Comparison of ENCODE assay signal across 1 cellular context in genomic region chr11:86931965-86932332, GRCh38.
TF ChIP-seq lines count a peak whose summit lies in the region.

No MANE protein-coding gene starts in this region.

TF ChIP-seq in K562, 482 proteins besides CTCF, POLR2A, EP300 and RAD21 (continued from another document and continues in another):
- TF ChIP-seq KLF6 (CRISPR knock-in tag; IDR thresholded peaks at IDR 0.05; ENCODE audit: borderline replicate concordance) = no peak
- TF ChIP-seq EP400 (IDR thresholded peaks at IDR 0.05) = no peak
- TF ChIP-seq IRF1 (CRISPR knock-in tag; IDR thresholded peaks at IDR 0.05; ENCODE audit: borderline replicate concordance) = no peak
- TF ChIP-seq IFI16 (CRISPR knock-in tag; IDR thresholded peaks at IDR 0.05) = no peak
- TF ChIP-seq VEZF1 (CRISPR knock-in tag; IDR thresholded peaks at IDR 0.05) = peak; percentile 72
- TF ChIP-seq SNIP1 (IDR thresholded peaks at IDR 0.05; ENCODE audit: low read depth) = no peak
- no peak for TF ChIP-seq GTF2F1 (IDR thresholded peaks at IDR 0.05; ENCODE audit: low read depth, low read length)
- no peak for TF ChIP-seq KAT2B (IDR thresholded peaks at IDR 0.05; ENCODE audit: low read depth, low read length)
- TF ChIP-seq PTBP1 (IDR thresholded peaks at IDR 0.05; ENCODE audit: low read depth, low read length) = no peak
- TF ChIP-seq ZZZ3 (IDR thresholded peaks at IDR 0.05) = no peak
- no peak for TF ChIP-seq KDM2B (CRISPR knock-in tag; IDR thresholded peaks at IDR 0.05)
- TF ChIP-seq TCF7 (IDR thresholded peaks at IDR 0.05; ENCODE audit: borderline replicate concordance) = no peak
- no peak for TF ChIP-seq ZNF165 (CRISPR knock-in tag; IDR thresholded peaks at IDR 0.05; ENCODE audit: borderline replicate concordance)
- TF ChIP-seq PTRF (tag; IDR thresholded peaks at IDR 0.05) = no peak
- TF ChIP-seq RBM14 (IDR thresholded peaks at IDR 0.05; ENCODE audit: borderline replicate concordance, insufficient read depth, low read depth, low read length) = no peak
- peak; percentile 67 for TF ChIP-seq ATF3 (IDR thresholded peaks at IDR 0.05)
- TF ChIP-seq ATF3 (CRISPR knock-in tag; conservative IDR thresholded peaks at IDR 0.05) = no peak
- TF ChIP-seq RCOR1 (IDR thresholded peaks at IDR 0.05; ENCODE audit: borderline replicate concordance in 1 of 2, low read depth in 2 of 2, low read length in 2 of 2) = peak in 1 of 2 experiments; percentile 82; a peak in 2 of 4 replicates
- 0 out of 2 replicates have a peak, but pooled peaks have one; percentile 27 for TF ChIP-seq EHMT2 (IDR thresholded peaks at IDR 0.05)
- peak in 1 of 2 experiments; percentile 66; a peak in 3 of 4 replicates for TF ChIP-seq MAZ (CRISPR knock-in tag; conservative IDR thresholded peaks at IDR 0.05 in 1 of 2, IDR thresholded peaks at IDR 0.05 in 1 of 2)
- no peak for TF ChIP-seq E2F6 (IDR thresholded peaks at IDR 0.05; ENCODE audit: borderline replicate concordance in 1 of 2, extremely low read depth in 1 of 2, insufficient read depth in 1 of 2, insufficient read length in 1 of 2, low read depth in 1 of 2, low read length in 1 of 2, poor library complexity in 1 of 2, severe bottlenecking in 1 of 2)
- no peak for TF ChIP-seq MYC (IDR thresholded peaks at IDR 0.05; ENCODE audit: low read depth, low read length)
- no peak for TF ChIP-seq MYC (CRISPR knock-in tag; IDR thresholded peaks at IDR 0.05; ENCODE audit: borderline replicate concordance, low read depth)
- TF ChIP-seq GATAD2A (IDR thresholded peaks at IDR 0.05) = no peak
- no peak for TF ChIP-seq ASH1L (IDR thresholded peaks at IDR 0.05; ENCODE audit: borderline replicate concordance, low read depth, partially characterized antibody)
- no peak for TF ChIP-seq ZBTB40 (IDR thresholded peaks at IDR 0.05)
- TF ChIP-seq ZBTB40 (CRISPR knock-in tag; IDR thresholded peaks at IDR 0.05) = no peak
- TF ChIP-seq GMEB1 (CRISPR knock-in tag; IDR thresholded peaks at IDR 0.05) = no peak
- TF ChIP-seq CAMTA2 (CRISPR knock-in tag; conservative IDR thresholded peaks at IDR 0.05) = no peak
- 0 out of 2 replicates have a peak, but pooled peaks have one; percentile 4 for TF ChIP-seq BACH1 (tag; IDR thresholded peaks at IDR 0.05)
- TF ChIP-seq ZNF586 (CRISPR knock-in tag; conservative IDR thresholded peaks at IDR 0.05) = no peak
- TF ChIP-seq ZFP30 (CRISPR knock-in tag; IDR thresholded peaks at IDR 0.05; ENCODE audit: borderline replicate concordance) = no peak
- TF ChIP-seq ZBTB26 (CRISPR knock-in tag; IDR thresholded peaks at IDR 0.05) = no peak
- TF ChIP-seq SPI1 (IDR thresholded peaks at IDR 0.05; ENCODE audit: borderline replicate concordance, low read depth, low read length) = peak; percentile 60; the same call in 1 of the 2 replicates
- peak; percentile 26; the same call in 1 of the 2 replicates for TF ChIP-seq NFE2 (IDR thresholded peaks at IDR 0.05; ENCODE audit: low read depth)
- TF ChIP-seq NR4A1 (CRISPR knock-in tag; IDR thresholded peaks at IDR 0.05) = no peak
- TF ChIP-seq NR4A1 (tag; IDR thresholded peaks at IDR 0.05) = no peak
- no peak for TF ChIP-seq ARHGAP35 (IDR thresholded peaks at IDR 0.05; ENCODE audit: partially characterized antibody)
- no peak for TF ChIP-seq TRIM25 (IDR thresholded peaks at IDR 0.05; ENCODE audit: borderline replicate concordance)
- no peak for TF ChIP-seq ELK3 (CRISPR knock-in tag; IDR thresholded peaks at IDR 0.05)
- TF ChIP-seq ZEB2 (IDR thresholded peaks at IDR 0.05) = no peak
- TF ChIP-seq ZNF512 (tag; IDR thresholded peaks at IDR 0.05) = no peak
- TF ChIP-seq MTA2 (IDR thresholded peaks at IDR 0.05; ENCODE audit: low read depth) = no peak
- TF ChIP-seq CTBP1 (IDR thresholded peaks at IDR 0.05; ENCODE audit: borderline replicate concordance) = no peak
